ENCODE assay signal across 10 cellular contexts in the genomic region with DNA sequence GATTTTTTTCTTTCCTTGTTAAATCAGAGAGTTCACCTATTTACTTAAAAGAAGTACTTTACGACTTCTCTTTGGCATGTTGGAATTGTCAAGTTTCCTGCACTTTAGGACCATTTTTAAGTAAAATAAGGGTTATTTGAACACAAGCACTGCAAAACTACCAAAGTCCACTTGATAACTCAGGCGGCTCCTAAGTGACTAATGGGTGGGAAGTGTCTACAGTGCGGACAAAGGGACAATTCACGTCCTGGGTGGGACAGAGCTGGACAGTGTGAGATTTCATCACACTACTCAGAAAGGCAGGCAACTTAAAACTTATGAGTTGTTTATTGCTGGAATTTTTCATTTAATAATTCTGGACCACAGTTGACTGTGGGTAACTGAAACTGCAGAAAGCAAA.
"Had no signal": no experiment of that assay in that cellular context is flagged by ENCODE, and none has a peak within 500 bp of the region (broad histone marks: within the 10 kb centered on the region; RNA-seq: fewer than 3 reads in every experiment).

No MANE protein-coding gene starts in this region.

- H3K4me3 ChIP-seq: GM23248, HAP-1 had no signal

- H3K27ac ChIP-seq: GM23248, HL-60, KMS-11 had no signal

- ATAC-seq: HCT116 had no signal

- H3K4me1 Mint-ChIP-seq: IgD-negative memory B cell had no signal

- H3K4me3 Mint-ChIP-seq: HFFc6, IgD-negative memory B cell had no signal

- H2AFZ ChIP-seq: GM23248 had no signal

- H3K27me3 Mint-ChIP-seq: IgD-negative memory B cell had no signal

- H3K4me1 ChIP-seq: HAP-1 had no signal

- H3K4me2 ChIP-seq: KMS-11 had no signal

- H3K36me3 ChIP-seq: HAP-1 had no signal

- DNase-seq: GM23248, GOT3, H7, HFFc6, KBM-7 had no signal

- H3K9me3 ChIP-seq: HAP-1 had no signal

- H3K36me3 Mint-ChIP-seq: IgD-negative memory B cell had no signal

- H3K27ac Mint-ChIP-seq: HFFc6, IgD-negative memory B cell had no signal

- H3K9me3 Mint-ChIP-seq: IgD-negative memory B cell had no signal
